9 cellular contexts compared by ENCODE assay signal in the genomic region with DNA sequence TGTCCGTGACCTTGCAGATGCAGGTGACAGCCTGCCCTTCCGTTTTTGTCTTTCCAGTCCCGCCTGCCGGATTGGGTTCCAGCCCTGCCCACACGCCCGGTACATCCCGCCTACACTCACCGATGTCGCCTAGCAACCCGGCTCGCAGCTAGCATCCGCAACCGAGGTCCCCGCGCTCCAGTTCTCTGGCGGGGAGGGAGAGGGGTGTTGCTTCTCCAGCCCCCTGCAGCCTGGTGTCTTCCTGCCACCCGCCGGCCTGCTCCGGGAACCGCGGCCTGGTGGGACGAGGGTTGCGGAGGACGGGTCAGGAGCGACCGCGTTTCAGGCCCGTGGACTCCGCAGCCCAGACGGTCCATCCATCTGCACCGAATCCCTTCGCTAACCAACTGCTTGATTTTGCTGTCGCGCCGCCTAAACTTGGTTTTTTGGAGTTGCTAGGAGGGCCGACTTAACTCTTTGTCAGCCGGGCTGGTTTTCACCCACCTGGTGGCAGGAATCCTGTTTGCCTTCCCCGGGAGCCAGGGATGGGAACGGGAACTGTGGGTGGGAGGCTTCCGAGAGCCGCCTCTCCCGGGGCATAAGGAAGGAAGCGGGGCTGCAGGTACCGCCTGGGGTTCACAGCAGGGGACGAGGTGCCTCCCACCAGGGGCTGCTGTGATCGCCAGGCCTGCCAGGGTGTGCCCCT. TPM values are rescaled to one million over a fixed set of nuclear protein-coding genes. Genes with fewer than 3 reads are reported as not detected.
A peak's percentile ranks its signal among the peaks of the same experiment; 100 is the strongest.
DNase-seq lines count a peak whose midpoint lies in the region; ATAC-seq and TF ChIP-seq lines count a peak whose summit lies in the region.
"Had no signal": no experiment of that assay in that cellular context is flagged by ENCODE, and none has a peak within 500 bp of the region (broad histone marks: within the 10 kb centered on the region; RNA-seq: fewer than 3 reads in every experiment).

No MANE protein-coding gene starts in this region.

- POLR2A ChIA-PET in HEK293 (lab: Yijun Ruan, JAX), result interaction anchor here (0.6 kb wide), 1 partner anchor 287 kb away, joined by 3 read pairs; no protein-coding TSS in a partner anchor

- peak overlapping the region; percentile 82 for H3K27ac Mint-ChIP-seq in central memory CD8-positive, alpha-beta T cell (ENCODE audit: low read depth)
- H3K27ac Mint-ChIP-seq in mesothelial cell of epicardium, result no peak overlapping the region

- H3K36me3 Mint-ChIP-seq in central memory CD8-positive, alpha-beta T cell (ENCODE audit: insufficient read depth), result peaks cover 13% of the 10 kb centered on the region
- no peaks in the 10 kb centered on the region for H3K36me3 Mint-ChIP-seq in mesothelial cell of epicardium

- no peaks in the 10 kb centered on the region for H3K27me3 Mint-ChIP-seq in central memory CD8-positive, alpha-beta T cell
- H3K27me3 Mint-ChIP-seq in mesothelial cell of epicardium (ENCODE audit: low read depth), result peaks cover 57% of the 10 kb centered on the region

- H3K4me3 Mint-ChIP-seq in central memory CD8-positive, alpha-beta T cell, result peak overlapping the region; percentile 67
- H3K4me3 Mint-ChIP-seq in mesothelial cell of epicardium, result no peak overlapping the region

- ATAC-seq in activated CD4-positive, CD25-positive, alpha-beta regulatory T cell treated with anti-CD3 and anti-CD28 coated beads, Interleukin-2, amount 50 U/mL, for 24 hours, result peak; percentile 58 to 66
- peak; percentile 73 for ATAC-seq in central memory CD8-positive, alpha-beta T cell (replicated peaks; ENCODE audit: extremely low read depth, poor library complexity, severe bottlenecking)
- ATAC-seq in GM21529 (IDR thresholded peaks at IDR 0.05; ENCODE audit: unreplicated experiment) (no peak), GM18502 (IDR thresholded peaks at IDR 0.05; ENCODE audit: poor library complexity, unreplicated experiment) (no peak)

- peaks cover 33% of the 10 kb centered on the region for H3K4me1 Mint-ChIP-seq in central memory CD8-positive, alpha-beta T cell
- peaks cover 1% of the 10 kb centered on the region for H3K4me1 Mint-ChIP-seq in mesothelial cell of epicardium

- TF ChIP-seq CTCF in HEK293 (tag by site-specific recombination; IDR thresholded peaks at IDR 0.05) (no peak), mesothelial cell of epicardium (IDR thresholded peaks at IDR 0.05; ENCODE audit: unreplicated experiment) (peak; percentile 32)

- no peak overlapping the region for H3K27ac ChIP-seq in HEK293 (ENCODE audit: extremely low read depth, low read depth, low read length)

- H3K9me3 ChIP-seq in HEK293 (ENCODE audit: control insufficient read depth, insufficient read depth, low read depth, low read length), result no peaks in the 10 kb centered on the region

- CTCF ChIA-PET in HEK293 (lab: Yijun Ruan, JAX), result no interaction called here

- DNase-seq in central memory CD8-positive, alpha-beta T cell (ENCODE audit: low spot score in 2 of 2), result peak; percentile 42 to 60
- DNase-seq in mesothelial cell of epicardium (ENCODE audit: low spot score in 2 of 2, unreplicated experiment in 2 of 2) (no peak), SIG-M5 treated with dmso at 0.1 percent for 504 hours (lab: John Stamatoyannopoulos, UW; ENCODE audit: unreplicated experiment) (no peak)
- DNase-seq in stimulated activated naive CD4-positive, alpha-beta T cell treated with Interleukin-2 at 50 U/mL for 16 hours (lab: John Stamatoyannopoulos, UW), result peak; percentile 50

- H3K36me3 ChIP-seq in HEK293 (ENCODE audit: control insufficient read depth in 2 of 2, insufficient read depth in 1 of 2, low read length in 2 of 2), result no peaks in the 10 kb centered on the region

- peaks cover 2% of the 10 kb centered on the region; the same call in 1 of the 2 replicates for H3K4me1 ChIP-seq in HEK293 (ENCODE audit: control insufficient read depth, insufficient read depth, low read length)

- no peak overlapping the region; the same call in 1 of the 2 replicates for H3K4me3 ChIP-seq in HEK293 (ENCODE audit: low read depth, low read length)

- H3K9me3 Mint-ChIP-seq in central memory CD8-positive, alpha-beta T cell, result peaks cover 5% of the 10 kb centered on the region
- peaks cover 5% of the 10 kb centered on the region for H3K9me3 Mint-ChIP-seq in mesothelial cell of epicardium

TF ChIP-seq in HEK293, 187 proteins besides CTCF, POLR2A, EP300 and RAD21 (continues in another document):
- peak; percentile 68 for TF ChIP-seq SP2 (tag by site-specific recombination; IDR thresholded peaks at IDR 0.05)
- TF ChIP-seq ZNF138 (tag by site-specific recombination; IDR thresholded peaks at IDR 0.05; ENCODE audit: borderline replicate concordance), result no peak
- no peak for TF ChIP-seq ZBTB7A (tag by site-specific recombination; IDR thresholded peaks at IDR 0.05; ENCODE audit: low read depth)
- TF ChIP-seq, protein P1, sequence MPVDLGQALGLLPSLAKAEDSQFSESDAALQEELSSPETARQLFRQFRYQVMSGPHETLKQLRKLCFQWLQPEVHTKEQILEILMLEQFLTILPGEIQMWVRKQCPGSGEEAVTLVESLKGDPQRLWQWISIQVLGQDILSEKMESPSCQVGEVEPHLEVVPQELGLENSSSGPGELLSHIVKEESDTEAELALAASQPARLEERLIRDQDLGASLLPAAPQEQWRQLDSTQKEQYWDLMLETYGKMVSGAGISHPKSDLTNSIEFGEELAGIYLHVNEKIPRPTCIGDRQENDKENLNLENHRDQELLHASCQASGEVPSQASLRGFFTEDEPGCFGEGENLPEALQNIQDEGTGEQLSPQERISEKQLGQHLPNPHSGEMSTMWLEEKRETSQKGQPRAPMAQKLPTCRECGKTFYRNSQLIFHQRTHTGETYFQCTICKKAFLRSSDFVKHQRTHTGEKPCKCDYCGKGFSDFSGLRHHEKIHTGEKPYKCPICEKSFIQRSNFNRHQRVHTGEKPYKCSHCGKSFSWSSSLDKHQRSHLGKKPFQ (tag by site-specific recombination; IDR thresholded peaks at IDR 0.05), result no peak
- no peak for TF ChIP-seq ZNF548 (tag by site-specific recombination; IDR thresholded peaks at IDR 0.05)
- TF ChIP-seq ZNF600 (tag by site-specific recombination; IDR thresholded peaks at IDR 0.05), result peak; percentile 56
- TF ChIP-seq, protein P2, sequence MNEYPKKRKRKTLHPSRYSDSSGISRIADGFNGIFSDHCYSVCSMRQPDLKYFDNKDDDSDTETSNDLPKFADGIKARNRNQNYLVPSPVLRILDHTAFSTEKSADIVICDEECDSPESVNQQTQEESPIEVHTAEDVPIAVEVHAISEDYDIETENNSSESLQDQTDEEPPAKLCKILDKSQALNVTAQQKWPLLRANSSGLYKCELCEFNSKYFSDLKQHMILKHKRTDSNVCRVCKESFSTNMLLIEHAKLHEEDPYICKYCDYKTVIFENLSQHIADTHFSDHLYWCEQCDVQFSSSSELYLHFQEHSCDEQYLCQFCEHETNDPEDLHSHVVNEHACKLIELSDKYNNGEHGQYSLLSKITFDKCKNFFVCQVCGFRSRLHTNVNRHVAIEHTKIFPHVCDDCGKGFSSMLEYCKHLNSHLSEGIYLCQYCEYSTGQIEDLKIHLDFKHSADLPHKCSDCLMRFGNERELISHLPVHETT (tag by site-specific recombination; IDR thresholded peaks at IDR 0.05), result no peak
- TF ChIP-seq, protein P3, sequence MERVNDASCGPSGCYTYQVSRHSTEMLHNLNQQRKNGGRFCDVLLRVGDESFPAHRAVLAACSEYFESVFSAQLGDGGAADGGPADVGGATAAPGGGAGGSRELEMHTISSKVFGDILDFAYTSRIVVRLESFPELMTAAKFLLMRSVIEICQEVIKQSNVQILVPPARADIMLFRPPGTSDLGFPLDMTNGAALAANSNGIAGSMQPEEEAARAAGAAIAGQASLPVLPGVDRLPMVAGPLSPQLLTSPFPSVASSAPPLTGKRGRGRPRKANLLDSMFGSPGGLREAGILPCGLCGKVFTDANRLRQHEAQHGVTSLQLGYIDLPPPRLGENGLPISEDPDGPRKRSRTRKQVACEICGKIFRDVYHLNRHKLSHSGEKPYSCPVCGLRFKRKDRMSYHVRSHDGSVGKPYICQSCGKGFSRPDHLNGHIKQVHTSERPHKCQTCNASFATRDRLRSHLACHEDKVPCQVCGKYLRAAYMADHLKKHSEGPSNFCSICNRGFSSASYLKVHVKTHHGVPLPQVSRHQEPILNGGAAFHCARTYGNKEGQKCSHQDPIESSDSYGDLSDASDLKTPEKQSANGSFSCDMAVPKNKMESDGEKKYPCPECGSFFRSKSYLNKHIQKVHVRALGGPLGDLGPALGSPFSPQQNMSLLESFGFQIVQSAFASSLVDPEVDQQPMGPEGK (tag by site-specific recombination; IDR thresholded peaks at IDR 0.05), result peak; percentile 24; the same call in 1 of the 2 replicates
- 0 out of 2 replicates have a peak, but pooled peaks have one; percentile 1 for TF ChIP-seq ZNF335 (tag by site-specific recombination; conservative IDR thresholded peaks at IDR 0.05)
- TF ChIP-seq ZNF658 (tag by site-specific recombination; IDR thresholded peaks at IDR 0.05), result no peak
- no peak for TF ChIP-seq SCRT1 (tag by site-specific recombination; IDR thresholded peaks at IDR 0.05; ENCODE audit: borderline replicate concordance)
- no peak for TF ChIP-seq ZNF24 (tag by site-specific recombination; IDR thresholded peaks at IDR 0.05)
- TF ChIP-seq, protein P4, sequence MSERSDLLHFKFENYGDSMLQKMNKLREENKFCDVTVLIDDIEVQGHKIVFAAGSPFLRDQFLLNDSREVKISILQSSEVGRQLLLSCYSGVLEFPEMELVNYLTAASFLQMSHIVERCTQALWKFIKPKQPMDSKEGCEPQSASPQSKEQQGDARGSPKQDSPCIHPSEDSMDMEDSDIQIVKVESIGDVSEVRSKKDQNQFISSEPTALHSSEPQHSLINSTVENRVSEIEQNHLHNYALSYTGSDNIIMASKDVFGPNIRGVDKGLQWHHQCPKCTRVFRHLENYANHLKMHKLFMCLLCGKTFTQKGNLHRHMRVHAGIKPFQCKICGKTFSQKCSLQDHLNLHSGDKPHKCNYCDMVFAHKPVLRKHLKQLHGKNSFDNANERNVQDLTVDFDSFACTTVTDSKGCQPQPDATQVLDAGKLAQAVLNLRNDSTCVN (tag by site-specific recombination; optimal IDR thresholded peaks at IDR 0.05), result peak; percentile 38
- no peak for TF ChIP-seq ZNF514 (tag by site-specific recombination; IDR thresholded peaks at IDR 0.05)
- no peak for TF ChIP-seq ZNF501 (tag by site-specific recombination; IDR thresholded peaks at IDR 0.05)
- no peak for TF ChIP-seq ZNF324 (tag by site-specific recombination; IDR thresholded peaks at IDR 0.05)
- TF ChIP-seq ZNF791 (tag by site-specific recombination; IDR thresholded peaks at IDR 0.05), result no peak
- no peak for TF ChIP-seq ZNF37A (tag by site-specific recombination; IDR thresholded peaks at IDR 0.05)
- TF ChIP-seq ZIC2 (tag by site-specific recombination; IDR thresholded peaks at IDR 0.05), result peak; percentile 21; the same call in 1 of the 2 replicates
- no peak for TF ChIP-seq ZNF747 (tag by site-specific recombination; IDR thresholded peaks at IDR 0.05)
- TF ChIP-seq ZNF473 (tag by site-specific recombination; IDR thresholded peaks at IDR 0.05), result no peak
- TF ChIP-seq ZNF629 (tag by site-specific recombination; IDR thresholded peaks at IDR 0.05), result no peak

RNA-seq across cellular contexts. Expression of a gene that starts 15.4 kb away (rescaled TPM):
- 3.7 to 5.0 TPM (median 4.0 TPM) in 3 replicates for total RNA-seq in mesothelial cell of epicardium
- total RNA-seq: LHCN-M2 had no signal

RNA-seq across cellular contexts. Expression of a gene that starts 29.5 kb away (rescaled TPM):
- not detected in 3 replicates for total RNA-seq in mesothelial cell of epicardium
- total RNA-seq: LHCN-M2 had no signal

RNA-seq across cellular contexts. Expression of a gene that starts 39.1 kb away (rescaled TPM):
- 26.8 to 30.2 TPM (median 27.6 TPM) in 3 replicates for total RNA-seq in mesothelial cell of epicardium

RNA-seq across cellular contexts. Expression of a gene that starts 40.1 kb away (rescaled TPM):
- total RNA-seq in mesothelial cell of epicardium, result 22.1 to 25.2 TPM (median 23.5 TPM) in 3 replicates

Comparison
In these comparisons a context has a peak if more than half of its experiments do, and no peak if none do; other contexts are left out.
1. ATAC-seq: peak in activated CD4-positive, CD25-positive, alpha-beta regulatory T cell treated with anti-CD3 and anti-CD28 coated beads, Interleukin-2, amount 50 U/mL, for 24 hours (2 of 2) and central memory CD8-positive, alpha-beta T cell (single experiment); none in GM21529 (single experiment) and GM18502 (single experiment).
2. DNase-seq: peak in central memory CD8-positive, alpha-beta T cell (2 of 2) and stimulated activated naive CD4-positive, alpha-beta T cell treated with Interleukin-2 at 50 U/mL for 16 hours (single experiment); none in mesothelial cell of epicardium (0 of 2) and SIG-M5 treated with dmso at 0.1 percent for 504 hours (single experiment).